22 cellular contexts compared by ENCODE assay signal in genomic region chr4:84790769-84791565, GRCh38.
DNase-seq lines count a peak whose midpoint lies in the region; ATAC-seq, FAIRE-seq and TF ChIP-seq lines count a peak whose summit lies in the region.
"Had no signal": no experiment of that assay in that cellular context is flagged by ENCODE, and none has a peak within 500 bp of the region (broad histone marks: within the 10 kb centered on the region; RNA-seq: fewer than 3 reads in every experiment).

No MANE protein-coding gene starts in this region.

- no peak for TF ChIP-seq EP300 in SK-N-SH (IDR thresholded peaks at IDR 0.05; ENCODE audit: borderline replicate concordance in 1 of 2, low read depth in 1 of 2, low read length in 1 of 2)

- intact Hi-C loops in breast epithelium (cut with DNase I; ENCODE audit: low total_unique reads) = no loop called here

- H3K27ac ChIP-seq in SK-N-SH (ENCODE audit: low read depth in 2 of 2, low read length in 1 of 2) = no peak overlapping the region
- no peak overlapping the region for H3K27ac ChIP-seq in keratinocyte (ENCODE audit: control insufficient read depth, insufficient read depth, low read length)
- no peak overlapping the region for H3K27ac ChIP-seq in breast epithelium

- no peaks in the 10 kb centered on the region for H3K9me3 ChIP-seq in SK-N-SH
- H3K9me3 ChIP-seq in keratinocyte (ENCODE audit: control insufficient read depth, low read depth, low read length) = no peaks in the 10 kb centered on the region
- H3K9me3 ChIP-seq in breast epithelium = no peaks in the 10 kb centered on the region
- H3K9me3 ChIP-seq: HAP-1, SJCRH30 had no signal

- H3K4me2 ChIP-seq in SK-N-SH (no peak overlapping the region), keratinocyte (ENCODE audit: control insufficient read depth, extremely low read depth, insufficient read depth, low read depth, low read length) (no peak overlapping the region)

- H4K20me1 ChIP-seq in SK-N-SH (ENCODE audit: insufficient read depth) = no peaks in the 10 kb centered on the region; the same call in 1 of the 2 replicates
- H4K20me1 ChIP-seq in keratinocyte (ENCODE audit: control insufficient read depth, extremely low read depth, insufficient read depth, low read length) = no peaks in the 10 kb centered on the region

- TF ChIP-seq RAD21 in SK-N-SH (IDR thresholded peaks at IDR 0.05; ENCODE audit: low read length) = no peak

- no peak for TF ChIP-seq CTCF in SK-N-SH (IDR thresholded peaks at IDR 0.05)
- no peak for TF ChIP-seq CTCF in keratinocyte (optimal IDR thresholded peaks at IDR 0.05 in 1 of 3, IDR thresholded peaks at IDR 0.05 in 1 of 3, conservative IDR thresholded peaks at IDR 0.05 in 1 of 3; ENCODE audit: extremely low read depth in 1 of 3, insufficient read depth in 2 of 3, low read length in 3 of 3)
- no peak for TF ChIP-seq CTCF in breast epithelium (IDR thresholded peaks at IDR 0.05)

- H2AFZ ChIP-seq in SK-N-SH (ENCODE audit: low read depth) (no peak overlapping the region), keratinocyte (ENCODE audit: control insufficient read depth, low read length) (no peak overlapping the region)

- H3K27me3 ChIP-seq in SK-N-SH (ENCODE audit: insufficient read depth) (no peaks in the 10 kb centered on the region), keratinocyte (ENCODE audit: control insufficient read depth, extremely low read depth, insufficient read depth, low read length) (no peaks in the 10 kb centered on the region), breast epithelium (no peaks in the 10 kb centered on the region)
- H3K27me3 ChIP-seq: SJCRH30 had no signal

- WGBS in SK-N-SH (ENCODE audit: low lambda C conversion rate) = 98% methylated on average over 5 of the region's 5 CpGs

- dilution Hi-C loops in keratinocyte (cut with MboI; ENCODE audit: extremely low pct_ligation_motif_present, low sequenced_read_pairs) = no loop called here

- DNase-seq in SK-N-SH (no peak), NCI-H69 (lab: John Stamatoyannopoulos, UW) (peak; percentile 0), keratinocyte (ENCODE audit: low read depth, low spot score) (no peak), NCI-H226 (no peak), breast epithelium (ENCODE audit: low spot score in 2 of 2) (no peak), SW 1271 (lab: John Stamatoyannopoulos, UW) (no peak)
- DNase-seq: GOT3, HFFc6, Kasumi-1, NCI-H1092 treated with DMSO at 0.1 percent for 48 hours, NCI-H1694 treated with DMSO at 0.1 percent for 48 hours, NCI-H2171 treated with DMSO at 0.1 percent for 48 hours, NCI-H524 treated with DMSO at 0.1 percent for 48 hours, PC-3, T-helper 1 cell had no signal

- TF ChIP-seq POLR2A in breast epithelium (IDR thresholded peaks at IDR 0.05) = no peak

- CTCF ChIA-PET in SK-N-SH (lab: Yijun Ruan, JAX) = interaction anchor here (1.0 to 1.2 kb wide), 3 partner anchors 16 to 41 kb away, joined by 3 read pairs; no protein-coding TSS in a partner anchor

- H3K9me1 ChIP-seq in keratinocyte (ENCODE audit: control insufficient read depth, extremely low read depth, insufficient read depth, low read length) = no peaks in the 10 kb centered on the region

- POLR2A ChIA-PET in SK-N-SH (lab: Yijun Ruan, JAX) = no interaction called here

- peaks cover 18% of the 10 kb centered on the region for H3F3A ChIP-seq in SK-N-SH (replicated peaks; ENCODE audit: insufficient read depth)

- H3K4me1 ChIP-seq in SK-N-SH (ENCODE audit: control insufficient read depth in 1 of 2, insufficient read depth in 2 of 2, low read depth in 1 of 2, low read length in 1 of 2) (peaks cover 11 to 13% of the 10 kb centered on the region in 2 experiments), keratinocyte (ENCODE audit: control insufficient read depth, extremely low read depth, insufficient read depth, low read length) (no peaks in the 10 kb centered on the region), breast epithelium (no peaks in the 10 kb centered on the region)

- FAIRE-seq in keratinocyte (lab: Jason Lieb, UNC) = peak; percentile 60
- FAIRE-seq: G401.6, HTR-8/SVneo, K562 had no signal

- H3K36me3 ChIP-seq in SK-N-SH (replicated peaks in 1 of 2; ENCODE audit: control insufficient read depth in 1 of 2, insufficient read depth in 2 of 2, low read length in 1 of 2) (peaks cover 43 to 75% of the 10 kb centered on the region in 2 experiments), keratinocyte (ENCODE audit: control insufficient read depth in 2 of 2, extremely low read depth in 1 of 2, insufficient read depth in 2 of 2, low read length in 2 of 2) (peaks cover 6 to 15% of the 10 kb centered on the region in 2 experiments), breast epithelium (peaks cover 11% of the 10 kb centered on the region)

- no peak overlapping the region for H3K9ac ChIP-seq in SK-N-SH
- H3K9ac ChIP-seq in keratinocyte (ENCODE audit: control insufficient read depth, extremely low read depth, insufficient read depth, low read length) = no peak overlapping the region

- no peaks in the 10 kb centered on the region for H3K79me2 ChIP-seq in SK-N-SH (ENCODE audit: insufficient read depth)
- H3K79me2 ChIP-seq in keratinocyte (ENCODE audit: control insufficient read depth, insufficient read depth, low read length) = no peaks in the 10 kb centered on the region

- ATAC-seq in SK-N-SH treated with all-trans-retinoic acid at 6 μM for 48 hours = no peak
- ATAC-seq: K562, PC-3, Right ventricle myocardium inferior had no signal

- no peaks in the 10 kb centered on the region for H3K9me2 ChIP-seq in SK-N-SH

- H3K4me3 ChIP-seq in SK-N-SH (ENCODE audit: low read depth in 2 of 2, low read length in 1 of 2) (no peak overlapping the region), keratinocyte (ENCODE audit: control insufficient read depth in 2 of 3, extremely low read depth in 1 of 3, insufficient read depth in 2 of 3, low read depth in 1 of 3, low read length in 3 of 3) (no peak overlapping the region), breast epithelium (no peak overlapping the region)
- H3K4me3 ChIP-seq: HAP-1, K562, SJCRH30 had no signal

TF ChIP-seq in SK-N-SH treated with all-trans-retinoic acid at 6 μM for 48 hours, 23 proteins besides CTCF, POLR2A, EP300 and RAD21:
- TF ChIP-seq TOX (CRISPR knock-in tag; IDR thresholded peaks at IDR 0.05; ENCODE audit: borderline replicate concordance) (no peak), ZNF8 (CRISPR knock-in tag; IDR thresholded peaks at IDR 0.05) (peak; percentile 65)
TF ChIP-seq in SK-N-SH treated with all-trans-retinoic acid at 6 μM for 48 hours: peak in this region for 1.

TF ChIP-seq in SK-N-SH, 30 proteins besides CTCF, POLR2A, EP300 and RAD21:
- TF ChIP-seq FOXM1 (IDR thresholded peaks at IDR 0.05; ENCODE audit: low read depth) (no peak), GATA2 (CRISPR knock-in tag; IDR thresholded peaks at IDR 0.05) (no peak), SMC3 (IDR thresholded peaks at IDR 0.05; ENCODE audit: low read depth, low read length) (no peak)
